16 cellular contexts compared by ENCODE assay signal in genomic region chr5:91302335-91302734, GRCh38.
DNase-seq lines count a peak whose midpoint lies in the region; TF ChIP-seq lines count a peak whose summit lies in the region.
"Had no signal": no experiment of that assay in that cellular context is flagged by ENCODE, and none has a peak within 500 bp of the region (broad histone marks: within the 10 kb centered on the region; RNA-seq: fewer than 3 reads in every experiment).

No MANE protein-coding gene starts in this region.

- H3K4me2 ChIP-seq in PC-9 = no peak overlapping the region
- no peak overlapping the region for H3K4me2 ChIP-seq in trophoblast cell (ENCODE audit: low read length)

- H3K27me3 ChIP-seq in PC-9 (ENCODE audit: insufficient read depth, low read depth) (no peaks in the 10 kb centered on the region), dorsolateral prefrontal cortex (no peaks in the 10 kb centered on the region), subcutaneous abdominal adipose tissue (ENCODE audit: control insufficient read depth in 5 of 5, insufficient read depth in 4 of 5, low read length in 5 of 5) (no peaks in the 10 kb centered on the region), trophoblast cell (ENCODE audit: insufficient read depth, low read length) (no peaks in the 10 kb centered on the region)
- H3K27me3 ChIP-seq: pancreas had no signal

- H2BK12ac ChIP-seq in trophoblast cell (ENCODE audit: low read length) = no peak overlapping the region

- no peaks in the 10 kb centered on the region for H3K9me3 ChIP-seq in PC-9 (ENCODE audit: insufficient read depth, low read depth)
- H3K9me3 ChIP-seq in subcutaneous abdominal adipose tissue (ENCODE audit: control insufficient read depth in 5 of 5, low read length in 5 of 5) = no peaks in the 10 kb centered on the region
- H3K9me3 ChIP-seq in trophoblast cell (ENCODE audit: insufficient read depth, low read depth, low read length) = no peaks in the 10 kb centered on the region
- H3K9me3 ChIP-seq: pancreas had no signal

- POLR2A ChIA-PET in PC-9 (lab: Charles Lee; ENCODE audit: unreplicated experiment) = no interaction called here

- intact Hi-C loops in PC-9 (cut with micrococcal nuclease; ENCODE audit: unreplicated experiment) (no loop called here), dorsolateral prefrontal cortex (cut with DNase I) (loop anchor here (2.0 kb wide), 1 partner anchor 78 kb away; no protein-coding TSS in a partner anchor)

- BruUV-seq in PC-9 (replicated peaks; lab: Mats Ljungman, UMichigan) = no TSS peak

- no peak overlapping the region for H4K12ac ChIP-seq in trophoblast cell (ENCODE audit: low read depth, low read length)

- peaks cover 56% of the 10 kb centered on the region for H3F3A ChIP-seq in PC-9 (ENCODE audit: insufficient read depth, low read depth)

- no peaks in the 10 kb centered on the region for H3K9me2 ChIP-seq in PC-9 (ENCODE audit: insufficient read depth)

- H3K9ac ChIP-seq in subcutaneous abdominal adipose tissue (ENCODE audit: low read length in 5 of 5) (no peak overlapping the region), trophoblast cell (ENCODE audit: low read length) (no peak overlapping the region)

- no peak overlapping the region for H3K18ac ChIP-seq in trophoblast cell (ENCODE audit: low read length)

- no peaks in the 10 kb centered on the region for H3K79me2 ChIP-seq in PC-9 (ENCODE audit: low read depth)
- no peaks in the 10 kb centered on the region for H3K79me2 ChIP-seq in trophoblast cell (ENCODE audit: control insufficient read depth, insufficient read depth, low read length, poor library complexity)

- WGBS in trophoblast cell (ENCODE audit: extremely low coverage, insufficient coverage, insufficient read length) = no CpG with 5 or more reads among the region's 4 CpGs

- no peak for TF ChIP-seq CTCF in PC-9 (conservative IDR thresholded peaks at IDR 0.05)
- TF ChIP-seq CTCF in dorsolateral prefrontal cortex (IDR thresholded peaks at IDR 0.05 in 54 of 56, conservative IDR thresholded peaks at IDR 0.05 in 2 of 56; ENCODE audit: low read depth in 1 of 56, partially characterized antibody in 56 of 56) = peak in 4 of 56 donors; percentile 4 to 25 (median 11)

- H4K20me1 ChIP-seq in PC-9 (ENCODE audit: insufficient read depth) = no peaks in the 10 kb centered on the region

- H2AFZ ChIP-seq in PC-9 (no peak overlapping the region), trophoblast cell (ENCODE audit: insufficient read depth, low read length, poor library complexity) (no peak overlapping the region)

- no peak overlapping the region for H4K8ac ChIP-seq in trophoblast cell (ENCODE audit: low read depth, low read length)

- no peak overlapping the region for H2AK5ac ChIP-seq in trophoblast cell (ENCODE audit: low read length)

- peak; percentile 11 for DNase-seq in DMS 273 (lab: John Stamatoyannopoulos, UW; ENCODE audit: unreplicated experiment)
- no peak for DNase-seq in DMS 273 treated with DMSO at 0.1 percent for 48 hours (lab: John Stamatoyannopoulos, UW)
- no peak for DNase-seq in PC-9
- DNase-seq in dorsolateral prefrontal cortex = no peak
- no peak for DNase-seq in NCI-H226
- no peak for DNase-seq in trophoblast cell
- DNase-seq in nucleus accumbens (lab: John Stamatoyannopoulos, UW) = no peak
- DNase-seq: 8988T; activated CD4-positive, alpha-beta memory T cell treated with anti-CD3 and anti-CD28 coated beads for 36 hours; CD8-positive, alpha-beta T cell; cerebellar nuclear complex; kidney; NCI-H774; pancreas; SIG-M5 had no signal

- no peaks in the 10 kb centered on the region for H3K79me1 ChIP-seq in trophoblast cell (ENCODE audit: low read length)

- no peak overlapping the region for H3K14ac ChIP-seq in trophoblast cell (ENCODE audit: low read length)

- H2BK120ac ChIP-seq in trophoblast cell (ENCODE audit: insufficient read depth, low read length, poor library complexity) = no peak overlapping the region

- H4K91ac ChIP-seq in trophoblast cell (ENCODE audit: low read depth, low read length) = no peak overlapping the region

- no peak overlapping the region for H3K4ac ChIP-seq in trophoblast cell (ENCODE audit: low read depth, low read length)

- H3K4me3 ChIP-seq in PC-9 (no peak overlapping the region), dorsolateral prefrontal cortex (no peak overlapping the region), subcutaneous abdominal adipose tissue (ENCODE audit: low read depth in 1 of 5, low read length in 5 of 5) (no peak overlapping the region), trophoblast cell (ENCODE audit: low read depth, low read length) (no peak overlapping the region)
- H3K4me3 ChIP-seq: pancreas had no signal

- no peak overlapping the region for H3K23ac ChIP-seq in trophoblast cell (ENCODE audit: low read length)

- H3K36me3 ChIP-seq in PC-9 (ENCODE audit: low read depth) (peaks cover 28% of the 10 kb centered on the region), subcutaneous abdominal adipose tissue (ENCODE audit: control insufficient read depth in 5 of 5, insufficient read depth in 5 of 5, low read length in 5 of 5) (no peaks in the 10 kb centered on the region), trophoblast cell (ENCODE audit: control insufficient read depth in 1 of 2, insufficient read depth in 2 of 2, low read length in 2 of 2) (no peaks in the 10 kb centered on the region)
- H3K36me3 ChIP-seq: pancreas had no signal

- H3K27ac ChIP-seq in PC-9 (peak overlapping the region; percentile 27; the same call in 1 of the 2 replicates), dorsolateral prefrontal cortex (peak overlapping the region in 58 of 59 donors; percentile 7 to 97 (median 81)), subcutaneous abdominal adipose tissue (ENCODE audit: low read depth, low read length) (peak overlapping the region; percentile 82), trophoblast cell (ENCODE audit: low read depth, low read length) (no peak overlapping the region)

- CTCF ChIA-PET in PC-9 (lab: Charles Lee) = no interaction called here

- peaks cover 29% of the 10 kb centered on the region for H3K4me1 ChIP-seq in PC-9 (replicated peaks; ENCODE audit: insufficient read depth)
- peaks cover 0 to 22% (median 9%) of the 10 kb centered on the region in 5 donors for H3K4me1 ChIP-seq in subcutaneous abdominal adipose tissue (ENCODE audit: control insufficient read depth in 5 of 5, insufficient read depth in 5 of 5, low read length in 5 of 5)
- H3K4me1 ChIP-seq in trophoblast cell (ENCODE audit: control insufficient read depth in 1 of 2, insufficient read depth in 2 of 2, low read length in 2 of 2) = no peaks in the 10 kb centered on the region
- H3K4me1 ChIP-seq: pancreas had no signal

- H2BK5ac ChIP-seq in trophoblast cell (ENCODE audit: low read depth, low read length, poor library complexity) = no peak overlapping the region
